Comparison of ENCODE assay signal across 9 cellular contexts in the genomic region with DNA sequence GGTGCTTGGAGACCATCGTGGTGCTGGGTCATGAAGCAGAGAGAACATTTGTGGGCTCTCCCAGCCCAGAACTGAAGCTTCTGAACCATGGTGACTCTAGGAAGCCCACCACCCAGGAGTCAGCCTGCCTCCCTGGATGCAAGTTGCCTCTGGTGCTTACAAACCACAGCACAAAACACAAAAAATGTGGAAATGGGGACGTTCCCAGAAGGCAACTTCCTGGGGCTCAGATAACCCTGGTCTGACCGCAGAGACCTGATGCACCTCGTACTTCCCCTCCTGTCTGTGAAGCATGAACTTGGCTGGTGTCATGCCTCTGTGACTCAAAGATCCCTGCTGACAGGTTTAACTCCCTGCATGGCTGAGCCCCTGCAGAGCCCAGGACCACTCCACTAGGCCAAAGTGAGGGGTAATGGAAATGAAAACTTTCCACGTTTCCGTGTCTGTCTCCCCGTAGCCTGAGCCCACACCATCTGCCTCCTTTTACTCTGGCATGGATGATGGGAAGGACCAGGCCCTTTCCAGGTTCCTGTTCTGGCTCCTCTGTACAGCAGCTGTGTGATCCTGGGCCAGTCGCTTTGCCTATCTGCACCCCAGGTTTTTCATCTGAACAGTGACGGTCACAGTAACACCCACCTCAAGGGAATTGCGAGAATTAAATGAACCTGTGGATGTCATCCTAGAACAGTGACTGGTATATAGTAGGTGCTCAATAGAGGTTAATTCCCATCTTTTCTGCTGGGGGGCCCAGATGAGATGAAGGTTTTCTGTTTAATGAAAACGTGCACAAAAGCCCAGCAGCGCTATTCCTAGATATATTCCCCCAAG. TPM values are rescaled to one million over a fixed set of nuclear protein-coding genes. Genes with fewer than 3 reads are reported as not detected.
DNase-seq lines count a peak whose midpoint lies in the region; ATAC-seq, FAIRE-seq and TF ChIP-seq lines count a peak whose summit lies in the region.
"Had no signal": no experiment of that assay in that cellular context is flagged by ENCODE, and none has a peak within 500 bp of the region (broad histone marks: within the 10 kb centered on the region; RNA-seq: fewer than 3 reads in every experiment).

No MANE protein-coding gene starts in this region.

- peak overlapping the region; percentile 56; the same call in 1 of the 2 replicates for H3K9ac ChIP-seq in OCI-LY1 (ENCODE audit: low read length)

- H3K27me3 ChIP-seq in OCI-LY1 (ENCODE audit: insufficient read depth, low read length): no peaks in the 10 kb centered on the region
- no peaks in the 10 kb centered on the region for H3K27me3 ChIP-seq in upper lobe of left lung
- H3K27me3 ChIP-seq: cardiac muscle cell had no signal

- no peak for TF ChIP-seq EP300 in upper lobe of left lung (IDR thresholded peaks at IDR 0.05)

- H3K4me3 ChIP-seq in OCI-LY1 (ENCODE audit: low read depth, low read length, poor library complexity, severe bottlenecking): peak overlapping the region; percentile 15
- no peak overlapping the region for H3K4me3 ChIP-seq in upper lobe of left lung
- H3K4me3 ChIP-seq: cardiac muscle cell had no signal

- no peak for DNase-seq in NCI-H2227 treated with DMSO at 0.1 percent for 48 hours (lab: John Stamatoyannopoulos, UW)
- DNase-seq in urothelium cell line (ENCODE audit: low spot score): no peak
- DNase-seq in upper lobe of left lung: no peak
- DNase-seq in HT-29 (ENCODE audit: low spot score): no peak

- no peak overlapping the region for H2AFZ ChIP-seq in OCI-LY1 (ENCODE audit: low read length)

- WGBS in upper lobe of left lung, 2 donors: 72 to 75% methylated on average over 12 of the region's 12 CpGs

- no peaks in the 10 kb centered on the region for H3K9me3 ChIP-seq in OCI-LY1 (ENCODE audit: low read length)
- H3K9me3 ChIP-seq in upper lobe of left lung: no peaks in the 10 kb centered on the region

- no peak for FAIRE-seq in urothelium cell line (lab: Jason Lieb, UNC)

- ATAC-seq in GM18505 (IDR thresholded peaks at IDR 0.05; ENCODE audit: unreplicated experiment) (peak; percentile 64), HG02610 (IDR thresholded peaks at IDR 0.05; ENCODE audit: unreplicated experiment) (peak; percentile 75), upper lobe of left lung (ENCODE audit: low FRiP score in 2 of 2) (no peak)

- 0 out of 2 replicates have a peak, but pooled peaks cover 4% of the 10 kb centered on the region for H3F3A ChIP-seq in OCI-LY1 (ENCODE audit: insufficient read depth, low read length)

- TF ChIP-seq CTCF in OCI-LY1 (IDR thresholded peaks at IDR 0.05; ENCODE audit: low read length): no peak
- no peak for TF ChIP-seq CTCF in upper lobe of left lung (IDR thresholded peaks at IDR 0.05)

- peak overlapping the region; percentile 92 for H3K27ac ChIP-seq in OCI-LY1 (ENCODE audit: low read depth, low read length, poor library complexity, severe bottlenecking)
- peak overlapping the region; percentile 22 for H3K27ac ChIP-seq in angular gyrus (ENCODE audit: low read depth, low read length)
- H3K27ac ChIP-seq in upper lobe of left lung: peak overlapping the region in 2 of 4 donors; percentile 26 to 30
- H3K27ac ChIP-seq: cardiac muscle cell had no signal

- H3K79me2 ChIP-seq in OCI-LY1 (ENCODE audit: insufficient read depth, low read length): no peaks in the 10 kb centered on the region

- H3K36me3 ChIP-seq in OCI-LY1 (ENCODE audit: insufficient read depth, low read length): peaks cover 10% of the 10 kb centered on the region; the same call in 1 of the 2 replicates
- no peaks in the 10 kb centered on the region for H3K36me3 ChIP-seq in upper lobe of left lung
- H3K36me3 ChIP-seq: cardiac muscle cell had no signal

- peaks cover 94% of the 10 kb centered on the region for H3K4me1 ChIP-seq in OCI-LY1 (ENCODE audit: insufficient read depth, low read length, severe bottlenecking)
- peaks cover 0 to 10% (median 4%) of the 10 kb centered on the region in 4 donors for H3K4me1 ChIP-seq in upper lobe of left lung

- no peaks in the 10 kb centered on the region for H4K20me1 ChIP-seq in OCI-LY1 (ENCODE audit: insufficient read depth, low read length)

- peak overlapping the region; percentile 54 for H3K4me2 ChIP-seq in OCI-LY1 (ENCODE audit: low read length)

- peak; percentile 48 for TF ChIP-seq POLR2A in GM18505 (IDR thresholded peaks at IDR 0.05; ENCODE audit: borderline replicate concordance, extremely low read depth, insufficient read depth, insufficient read length)
- no peak for TF ChIP-seq POLR2A in upper lobe of left lung (IDR thresholded peaks at IDR 0.05)

- no peaks in the 10 kb centered on the region for H3K9me2 ChIP-seq in OCI-LY1 (ENCODE audit: low read depth, low read length)

RNA-seq across cellular contexts. Expression of a gene that starts 57.7 kb away (rescaled TPM):
- 10 to 100 TPM in 2 of 6 donors, 1 to 10 TPM in 4; 7.4 to 16.8 (median 8.8) TPM for total RNA-seq in upper lobe of left lung
- not detected in 2 replicates for total RNA-seq in HT-29 (2014; rRNA removed; shearing (Covaris generic))

Comparison
In these comparisons a context has a peak if more than half of its experiments do, and no peak if none do; other contexts are left out.
1. ATAC-seq: peak in GM18505 (single experiment) and HG02610 (single experiment); none in upper lobe of left lung (0 of 2).